ENCODE assay signal across 14 cellular contexts in the genomic region with DNA sequence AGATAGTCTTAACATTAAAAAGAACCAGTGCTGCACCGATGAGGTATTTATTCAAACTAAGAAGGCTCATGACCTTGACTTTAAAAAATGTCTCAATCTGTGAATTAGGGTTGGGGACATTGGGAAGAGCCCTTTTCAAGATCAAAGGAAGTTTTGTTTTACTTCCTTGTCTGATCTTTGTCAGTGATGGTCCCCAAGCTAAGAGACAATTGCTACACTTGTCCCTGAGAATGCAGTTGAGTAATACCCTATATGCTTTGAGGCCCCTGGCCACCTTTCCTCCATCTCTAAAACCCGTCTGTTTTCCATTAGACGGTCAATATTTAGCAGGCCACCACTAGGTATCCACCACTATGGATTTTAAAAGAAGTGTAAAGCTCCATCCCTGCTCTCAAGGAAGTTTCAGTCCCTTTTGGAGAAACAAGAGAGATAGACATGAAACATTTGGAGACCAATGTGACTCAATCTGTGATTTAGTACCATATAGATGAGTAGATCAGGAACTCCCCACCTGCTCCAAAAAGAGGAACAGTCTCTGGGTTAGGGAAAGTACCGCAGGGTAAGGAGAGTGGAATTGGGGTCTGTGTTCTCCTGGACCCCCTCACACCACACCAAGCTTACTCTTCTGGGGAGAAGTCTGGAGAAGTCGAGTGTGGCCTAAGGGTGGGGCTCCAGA.
DNase-seq lines count a peak whose midpoint lies in the region; ATAC-seq and FAIRE-seq lines count a peak whose summit lies in the region.
"Had no signal": no experiment of that assay in that cellular context is flagged by ENCODE, and none has a peak within 500 bp of the region (broad histone marks: within the 10 kb centered on the region; RNA-seq: fewer than 3 reads in every experiment).

No MANE protein-coding gene starts in this region.

- H3K4me1 Mint-ChIP-seq in stimulated activated effector memory CD8-positive, alpha-beta T cell treated with anti-CD3 and anti-CD28 coated beads, Interleukin-12 subunit alpha, Interleukin-12 subunit beta, amount 100 ng/mL, for 72 hours = no peaks in the 10 kb centered on the region
- no peaks in the 10 kb centered on the region for H3K4me1 Mint-ChIP-seq in effector memory CD8-positive, alpha-beta T cell (ENCODE audit: low read depth in 2 of 2)

- H3K9me3 Mint-ChIP-seq in stimulated activated effector memory CD8-positive, alpha-beta T cell treated with anti-CD3 and anti-CD28 coated beads, Interleukin-12 subunit alpha, Interleukin-12 subunit beta, amount 100 ng/mL, for 72 hours = no peaks in the 10 kb centered on the region
- no peaks in the 10 kb centered on the region for H3K9me3 Mint-ChIP-seq in effector memory CD8-positive, alpha-beta T cell
- H3K9me3 Mint-ChIP-seq: activated naive CD4-positive, alpha-beta T cell treated with anti-CD3 and anti-CD28 coated beads, Interleukin-2, amount 50 U/mL, for 72 hours; CD4-positive, alpha-beta memory T cell had no signal

- no peak overlapping the region for H3K27ac Mint-ChIP-seq in stimulated activated effector memory CD8-positive, alpha-beta T cell treated with anti-CD3 and anti-CD28 coated beads, Interleukin-12 subunit alpha, Interleukin-12 subunit beta, amount 100 ng/mL, for 72 hours
- H3K27ac Mint-ChIP-seq in effector memory CD8-positive, alpha-beta T cell = no peak overlapping the region
- H3K27ac Mint-ChIP-seq: activated naive CD4-positive, alpha-beta T cell treated with anti-CD3 and anti-CD28 coated beads, Interleukin-2, amount 50 U/mL, for 72 hours; CD4-positive, alpha-beta memory T cell had no signal

- no peak for FAIRE-seq in GM19239 (lab: Jason Lieb, UNC)

- H3K4me3 Mint-ChIP-seq in stimulated activated effector memory CD8-positive, alpha-beta T cell treated with anti-CD3 and anti-CD28 coated beads, Interleukin-12 subunit alpha, Interleukin-12 subunit beta, amount 100 ng/mL, for 72 hours = no peak overlapping the region
- H3K4me3 Mint-ChIP-seq in effector memory CD8-positive, alpha-beta T cell = no peak overlapping the region
- H3K4me3 Mint-ChIP-seq: CD4-positive, alpha-beta memory T cell had no signal

- peak; percentile 66 for ATAC-seq in GM18861 (IDR thresholded peaks at IDR 0.05; ENCODE audit: unreplicated experiment)
- peak; percentile 57 for ATAC-seq in GM21619 (IDR thresholded peaks at IDR 0.05; ENCODE audit: unreplicated experiment)
- peak; percentile 61 for ATAC-seq in HG03060 (IDR thresholded peaks at IDR 0.05; ENCODE audit: low read depth, unreplicated experiment)
- ATAC-seq in stimulated activated effector memory CD8-positive, alpha-beta T cell treated with anti-CD3 and anti-CD28 coated beads, Interleukin-12 subunit alpha, Interleukin-12 subunit beta, amount 100 ng/mL, for 72 hours = peak; percentile 25
- no peak for ATAC-seq in effector memory CD8-positive, alpha-beta T cell (replicated peaks)

- H3K36me3 Mint-ChIP-seq in stimulated activated effector memory CD8-positive, alpha-beta T cell treated with anti-CD3 and anti-CD28 coated beads, Interleukin-12 subunit alpha, Interleukin-12 subunit beta, amount 100 ng/mL, for 72 hours = no peaks in the 10 kb centered on the region
- H3K36me3 Mint-ChIP-seq in effector memory CD8-positive, alpha-beta T cell (ENCODE audit: insufficient read depth) = peaks cover 2% of the 10 kb centered on the region
- H3K36me3 Mint-ChIP-seq: activated naive CD4-positive, alpha-beta T cell treated with anti-CD3 and anti-CD28 coated beads, Interleukin-2, amount 50 U/mL, for 72 hours; CD4-positive, alpha-beta memory T cell had no signal

- no peaks in the 10 kb centered on the region for H3K27me3 Mint-ChIP-seq in effector memory CD8-positive, alpha-beta T cell
- H3K27me3 Mint-ChIP-seq: CD4-positive, alpha-beta memory T cell had no signal

- no peak for DNase-seq in stimulated activated effector memory CD8-positive, alpha-beta T cell treated with anti-CD3 and anti-CD28 coated beads, Interleukin-12 subunit alpha, Interleukin-12 subunit beta, amount 100 ng/mL, for 72 hours (ENCODE audit: low spot score in 2 of 2)
- no peak for DNase-seq in NCI-H2081 (lab: John Stamatoyannopoulos, UW)
- DNase-seq in GM19239 (ENCODE audit: insufficient read length, low spot score) = no peak
- no peak for DNase-seq in effector memory CD8-positive, alpha-beta T cell
- DNase-seq: CD4-positive, alpha-beta memory T cell; central memory CD4-positive, alpha-beta T cell; GDM1; Kasumi-1; NCI-H187 treated with DMSO at 0.1 percent for 48 hours; stimulated activated CD4-positive, alpha-beta T cell treated with anti-CD3 and anti-CD28 coated beads, Interleukin-4, amount 100 ng/mL, for 4 hours had no signal
